In genomic region chr1:178976541-178976940, GRCh38 we compare ENCODE assay signal across 25 cellular contexts.
"Had no signal": no experiment of that assay in that cellular context is flagged by ENCODE, and none has a peak within 500 bp of the region (broad histone marks: within the 10 kb centered on the region; RNA-seq: fewer than 3 reads in every experiment).

No MANE protein-coding gene starts in this region.

- H3K9me3 ChIP-seq: prostate gland had no signal

- H3K4me2 ChIP-seq: hepatocyte, smooth muscle cell had no signal

- DNase-seq: islet precursor cell; left ventricle myocardium inferior; mesendoderm; naive thymus-derived CD4-positive, alpha-beta T cell; pancreas; posterior cingulate gyrus; retina; right cardiac atrium; sigmoid colon; stimulated activated CD4-positive, alpha-beta T cell treated with anti-CD3 and anti-CD28 coated beads, Interleukin-1b, Interleukin-23, amount 100 ng/mL, for 48 hours; stimulated activated CD4-positive, alpha-beta T cell treated with anti-CD3 and anti-CD28 coated beads, Interleukin-2, amount 100 ng/mL, for 48 hours; stimulated activated CD4-positive, alpha-beta T cell treated with anti-CD3 and anti-CD28 coated beads, Interleukin-4, amount 100 ng/mL, for 4 hours; stimulated activated CD8-positive, alpha-beta memory T cell treated with anti-CD3 and anti-CD28 coated beads, Interleukin-4, amount 100 ng/mL, for 48 hours; stimulated activated naive CD4-positive, alpha-beta T cell treated with Interleukin-2 at 50 U/mL for 16 hours; stimulated activated naive CD8-positive, alpha-beta T cell treated with anti-CD3 and anti-CD28 coated beads, Interleukin-15, amount 100 ng/mL, for 72 hours; substantia nigra; upper lobe of left lung had no signal

- H3K4me3 ChIP-seq: hepatocyte, left ventricle myocardium inferior, lung, pancreas, prostate gland, sigmoid colon, smooth muscle cell, tibial nerve, upper lobe of left lung, vagina had no signal

- H3K27me3 ChIP-seq: hepatocyte, pancreas, sigmoid colon, tibial nerve, upper lobe of left lung, vagina had no signal

- H3K4me1 ChIP-seq: pancreas, prostate gland, sigmoid colon, upper lobe of left lung, vagina had no signal

- H3K27ac ChIP-seq: hepatocyte, left ventricle myocardium inferior, pancreas, prostate gland, sigmoid colon, tibial nerve, upper lobe of left lung, vagina had no signal

- ATAC-seq: naive thymus-derived CD4-positive, alpha-beta T cell; natural killer cell treated with Interleukin-12 subunit alpha and Interleukin-12 subunit beta and Interleukin-15 and Interleukin-18, amount 100 ng/mL, for 72 hours; pancreas; right cardiac atrium; stimulated activated memory B cell treated with anti-CD40 and anti-IgM and Interleukin-4, amounts not matched to agents 10 μg/mL and 1 μg/mL and 100 μg/mL, for 72 hours; stimulated activated naive CD8-positive, alpha-beta T cell treated with anti-CD3 and anti-CD28 coated beads, Interleukin-15, amount 100 ng/mL, for 72 hours had no signal

- H3K79me2 ChIP-seq: hepatocyte had no signal

- H3K36me3 ChIP-seq: left ventricle myocardium inferior, pancreas, prostate gland, sigmoid colon, tibial nerve, upper lobe of left lung, vagina had no signal

- H2AFZ ChIP-seq: hepatocyte had no signal
